Comparison of ENCODE assay signal across 1 cellular context in the genomic region with DNA sequence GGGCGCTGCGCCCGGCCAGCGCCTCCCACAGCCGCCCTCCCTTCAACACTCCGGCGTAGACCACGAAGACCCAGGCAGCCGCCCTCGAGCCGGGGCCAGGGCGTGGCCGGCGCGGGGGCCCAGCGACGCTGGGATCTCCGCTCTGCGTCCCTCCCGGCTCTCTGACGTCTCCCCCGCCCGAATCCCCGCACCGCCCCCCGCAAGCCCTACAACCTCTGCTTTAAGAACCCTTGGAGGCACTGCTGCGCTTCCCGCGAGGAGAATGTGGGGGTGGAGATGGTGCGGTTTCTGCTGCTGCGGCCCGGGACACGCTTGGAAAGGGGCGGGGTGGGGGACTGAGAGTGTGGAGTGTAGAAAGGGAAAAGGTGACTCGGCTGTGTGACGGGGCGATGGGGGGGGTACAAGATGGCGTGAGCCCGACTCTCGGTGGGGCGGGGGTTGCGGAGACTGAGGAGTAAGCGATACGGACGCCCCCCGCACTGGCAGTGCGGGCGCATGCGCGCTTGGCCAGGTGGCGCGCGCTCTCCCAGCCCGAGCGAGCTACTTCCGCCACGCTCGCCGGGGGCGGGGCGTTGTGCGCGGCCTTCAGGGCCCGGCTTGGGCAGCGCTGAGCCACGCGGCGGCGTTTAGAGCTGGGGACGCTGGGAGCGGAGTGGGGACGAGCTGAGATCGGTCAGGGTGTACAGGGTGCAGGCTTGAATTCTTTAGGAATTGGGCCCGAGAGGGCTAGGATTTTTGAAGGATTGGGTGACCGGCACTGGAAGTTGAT.
A peak's percentile ranks its signal among the peaks of the same experiment; 100 is the strongest.
TF ChIP-seq lines count a peak whose summit lies in the region.

SUPT3H (minus strand) TSS at position 380 of the 769 bp plus-strand sequence.

TF ChIP-seq in HepG2, 621 proteins besides CTCF, POLR2A, EP300 and RAD21 (continued from another document and continues in another):
- no peak for TF ChIP-seq HNF1A (IDR thresholded peaks at IDR 0.05; ENCODE audit: low read depth)
- TF ChIP-seq HNF1A (CRISPR knock-in tag; IDR thresholded peaks at IDR 0.05; ENCODE audit: borderline replicate concordance) = peak; percentile 78; the same call in 1 of the 2 replicates
- TF ChIP-seq PPARG (CRISPR knock-in tag; conservative IDR thresholded peaks at IDR 0.05) = peak; percentile 75
- TF ChIP-seq, protein P1, sequence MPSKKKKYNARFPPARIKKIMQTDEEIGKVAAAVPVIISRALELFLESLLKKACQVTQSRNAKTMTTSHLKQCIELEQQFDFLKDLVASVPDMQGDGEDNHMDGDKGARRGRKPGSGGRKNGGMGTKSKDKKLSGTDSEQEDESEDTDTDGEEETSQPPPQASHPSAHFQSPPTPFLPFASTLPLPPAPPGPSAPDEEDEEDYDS (CRISPR knock-in tag; IDR thresholded peaks at IDR 0.05) = peak; percentile 89
- TF ChIP-seq FOSL1 (CRISPR knock-in tag; IDR thresholded peaks at IDR 0.05; ENCODE audit: borderline replicate concordance) = no peak
- TF ChIP-seq ZNF670 (CRISPR knock-in tag; IDR thresholded peaks at IDR 0.05; ENCODE audit: borderline replicate concordance) = no peak; the same call in 1 of the 2 replicates
- peak; percentile 18; the same call in 1 of the 2 replicates for TF ChIP-seq FOXJ3 (CRISPR knock-in tag; IDR thresholded peaks at IDR 0.05; ENCODE audit: borderline replicate concordance)
- TF ChIP-seq FOXP1 (IDR thresholded peaks at IDR 0.05) = no peak
- no peak for TF ChIP-seq FOXP1 (CRISPR knock-in tag; IDR thresholded peaks at IDR 0.05)
- TF ChIP-seq, protein P2, sequence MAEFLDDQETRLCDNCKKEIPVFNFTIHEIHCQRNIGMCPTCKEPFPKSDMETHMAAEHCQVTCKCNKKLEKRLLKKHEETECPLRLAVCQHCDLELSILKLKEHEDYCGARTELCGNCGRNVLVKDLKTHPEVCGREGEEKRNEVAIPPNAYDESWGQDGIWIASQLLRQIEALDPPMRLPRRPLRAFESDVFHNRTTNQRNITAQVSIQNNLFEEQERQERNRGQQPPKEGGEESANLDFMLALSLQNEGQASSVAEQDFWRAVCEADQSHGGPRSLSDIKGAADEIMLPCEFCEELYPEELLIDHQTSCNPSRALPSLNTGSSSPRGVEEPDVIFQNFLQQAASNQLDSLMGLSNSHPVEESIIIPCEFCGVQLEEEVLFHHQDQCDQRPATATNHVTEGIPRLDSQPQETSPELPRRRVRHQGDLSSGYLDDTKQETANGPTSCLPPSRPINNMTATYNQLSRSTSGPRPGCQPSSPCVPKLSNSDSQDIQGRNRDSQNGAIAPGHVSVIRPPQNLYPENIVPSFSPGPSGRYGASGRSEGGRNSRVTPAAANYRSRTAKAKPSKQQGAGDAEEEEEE (CRISPR knock-in tag; IDR thresholded peaks at IDR 0.05; ENCODE audit: borderline replicate concordance) = no peak
- 0 out of 2 replicates have a peak, but pooled peaks have one; percentile 9 for TF ChIP-seq REL (CRISPR knock-in tag; conservative IDR thresholded peaks at IDR 0.05)
- TF ChIP-seq, protein P3, sequence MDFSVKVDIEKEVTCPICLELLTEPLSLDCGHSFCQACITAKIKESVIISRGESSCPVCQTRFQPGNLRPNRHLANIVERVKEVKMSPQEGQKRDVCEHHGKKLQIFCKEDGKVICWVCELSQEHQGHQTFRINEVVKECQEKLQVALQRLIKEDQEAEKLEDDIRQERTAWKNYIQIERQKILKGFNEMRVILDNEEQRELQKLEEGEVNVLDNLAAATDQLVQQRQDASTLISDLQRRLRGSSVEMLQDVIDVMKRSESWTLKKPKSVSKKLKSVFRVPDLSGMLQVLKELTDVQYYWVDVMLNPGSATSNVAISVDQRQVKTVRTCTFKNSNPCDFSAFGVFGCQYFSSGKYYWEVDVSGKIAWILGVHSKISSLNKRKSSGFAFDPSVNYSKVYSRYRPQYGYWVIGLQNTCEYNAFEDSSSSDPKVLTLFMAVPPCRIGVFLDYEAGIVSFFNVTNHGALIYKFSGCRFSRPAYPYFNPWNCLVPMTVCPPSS (IDR thresholded peaks at IDR 0.05) = no peak
- TF ChIP-seq ZNF546 (CRISPR knock-in tag; conservative IDR thresholded peaks at IDR 0.05) = peak; percentile 72
- TF ChIP-seq SETDB1 (CRISPR knock-in tag; IDR thresholded peaks at IDR 0.05; ENCODE audit: borderline replicate concordance) = no peak
- peak; percentile 93; the same call in 1 of the 2 replicates for TF ChIP-seq ARNT2 (CRISPR knock-in tag; IDR thresholded peaks at IDR 0.05; ENCODE audit: low read depth)
- TF ChIP-seq IRX3 (CRISPR knock-in tag; IDR thresholded peaks at IDR 0.05; ENCODE audit: borderline replicate concordance, low read depth) = peak; percentile 79; the same call in 1 of the 2 replicates
- TF ChIP-seq, protein P4, sequence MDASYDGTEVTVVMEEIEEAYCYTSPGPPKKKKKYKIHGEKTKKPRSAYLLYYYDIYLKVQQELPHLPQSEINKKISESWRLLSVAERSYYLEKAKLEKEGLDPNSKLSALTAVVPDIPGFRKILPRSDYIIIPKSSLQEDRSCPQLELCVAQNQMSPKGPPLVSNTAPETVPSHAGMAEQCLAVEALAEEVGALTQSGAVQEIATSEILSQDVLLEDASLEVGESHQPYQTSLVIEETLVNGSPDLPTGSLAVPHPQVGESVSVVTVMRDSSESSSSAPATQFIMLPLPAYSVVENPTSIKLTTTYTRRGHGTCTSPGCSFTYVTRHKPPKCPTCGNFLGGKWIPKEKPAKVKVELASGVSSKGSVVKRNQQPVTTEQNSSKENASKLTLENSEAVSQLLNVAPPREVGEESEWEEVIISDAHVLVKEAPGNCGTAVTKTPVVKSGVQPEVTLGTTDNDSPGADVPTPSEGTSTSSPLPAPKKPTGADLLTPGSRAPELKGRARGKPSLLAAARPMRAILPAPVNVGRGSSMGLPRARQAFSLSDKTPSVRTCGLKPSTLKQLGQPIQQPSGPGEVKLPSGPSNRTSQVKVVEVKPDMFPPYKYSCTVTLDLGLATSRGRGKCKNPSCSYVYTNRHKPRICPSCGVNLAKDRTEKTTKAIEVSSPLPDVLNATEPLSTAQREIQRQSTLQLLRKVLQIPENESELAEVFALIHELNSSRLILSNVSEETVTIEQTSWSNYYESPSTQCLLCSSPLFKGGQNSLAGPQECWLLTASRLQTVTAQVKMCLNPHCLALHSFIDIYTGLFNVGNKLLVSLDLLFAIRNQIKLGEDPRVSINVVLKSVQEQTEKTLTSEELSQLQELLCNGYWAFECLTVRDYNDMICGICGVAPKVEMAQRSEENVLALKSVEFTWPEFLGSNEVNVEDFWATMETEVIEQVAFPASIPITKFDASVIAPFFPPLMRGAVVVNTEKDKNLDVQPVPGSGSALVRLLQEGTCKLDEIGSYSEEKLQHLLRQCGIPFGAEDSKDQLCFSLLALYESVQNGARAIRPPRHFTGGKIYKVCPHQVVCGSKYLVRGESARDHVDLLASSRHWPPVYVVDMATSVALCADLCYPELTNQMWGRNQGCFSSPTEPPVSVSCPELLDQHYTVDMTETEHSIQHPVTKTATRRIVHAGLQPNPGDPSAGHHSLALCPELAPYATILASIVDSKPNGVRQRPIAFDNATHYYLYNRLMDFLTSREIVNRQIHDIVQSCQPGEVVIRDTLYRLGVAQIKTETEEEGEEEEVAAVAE (CRISPR knock-in tag; IDR thresholded peaks at IDR 0.05; ENCODE audit: borderline replicate concordance) = no peak
- TF ChIP-seq ZNF782 (CRISPR knock-in tag; IDR thresholded peaks at IDR 0.05; ENCODE audit: borderline replicate concordance) = peak; percentile 80
- TF ChIP-seq, protein P5, sequence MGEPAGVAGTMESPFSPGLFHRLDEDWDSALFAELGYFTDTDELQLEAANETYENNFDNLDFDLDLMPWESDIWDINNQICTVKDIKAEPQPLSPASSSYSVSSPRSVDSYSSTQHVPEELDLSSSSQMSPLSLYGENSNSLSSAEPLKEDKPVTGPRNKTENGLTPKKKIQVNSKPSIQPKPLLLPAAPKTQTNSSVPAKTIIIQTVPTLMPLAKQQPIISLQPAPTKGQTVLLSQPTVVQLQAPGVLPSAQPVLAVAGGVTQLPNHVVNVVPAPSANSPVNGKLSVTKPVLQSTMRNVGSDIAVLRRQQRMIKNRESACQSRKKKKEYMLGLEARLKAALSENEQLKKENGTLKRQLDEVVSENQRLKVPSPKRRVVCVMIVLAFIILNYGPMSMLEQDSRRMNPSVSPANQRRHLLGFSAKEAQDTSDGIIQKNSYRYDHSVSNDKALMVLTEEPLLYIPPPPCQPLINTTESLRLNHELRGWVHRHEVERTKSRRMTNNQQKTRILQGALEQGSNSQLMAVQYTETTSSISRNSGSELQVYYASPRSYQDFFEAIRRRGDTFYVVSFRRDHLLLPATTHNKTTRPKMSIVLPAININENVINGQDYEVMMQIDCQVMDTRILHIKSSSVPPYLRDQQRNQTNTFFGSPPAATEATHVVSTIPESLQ (CRISPR knock-in tag; conservative IDR thresholded peaks at IDR 0.05) = no peak
- no peak for TF ChIP-seq FOXA1 (IDR thresholded peaks at IDR 0.05)
- TF ChIP-seq FOXA1 (CRISPR knock-in tag; IDR thresholded peaks at IDR 0.05) = no peak; the same call in 1 of the 2 replicates
- TF ChIP-seq MED1 (CRISPR knock-in tag; IDR thresholded peaks at IDR 0.05) = peak; percentile 80
- TF ChIP-seq ZBTB25 (CRISPR knock-in tag; IDR thresholded peaks at IDR 0.05) = peak; percentile 58; the same call in 1 of the 2 replicates
- TF ChIP-seq DR1 (CRISPR knock-in tag; IDR thresholded peaks at IDR 0.05) = peak; percentile 88; the same call in 1 of the 2 replicates
- TF ChIP-seq TCF7 (IDR thresholded peaks at IDR 0.05; ENCODE audit: low read depth) = 0 out of 2 replicates have a peak, but pooled peaks have one; percentile 25
- TF ChIP-seq, protein P6, sequence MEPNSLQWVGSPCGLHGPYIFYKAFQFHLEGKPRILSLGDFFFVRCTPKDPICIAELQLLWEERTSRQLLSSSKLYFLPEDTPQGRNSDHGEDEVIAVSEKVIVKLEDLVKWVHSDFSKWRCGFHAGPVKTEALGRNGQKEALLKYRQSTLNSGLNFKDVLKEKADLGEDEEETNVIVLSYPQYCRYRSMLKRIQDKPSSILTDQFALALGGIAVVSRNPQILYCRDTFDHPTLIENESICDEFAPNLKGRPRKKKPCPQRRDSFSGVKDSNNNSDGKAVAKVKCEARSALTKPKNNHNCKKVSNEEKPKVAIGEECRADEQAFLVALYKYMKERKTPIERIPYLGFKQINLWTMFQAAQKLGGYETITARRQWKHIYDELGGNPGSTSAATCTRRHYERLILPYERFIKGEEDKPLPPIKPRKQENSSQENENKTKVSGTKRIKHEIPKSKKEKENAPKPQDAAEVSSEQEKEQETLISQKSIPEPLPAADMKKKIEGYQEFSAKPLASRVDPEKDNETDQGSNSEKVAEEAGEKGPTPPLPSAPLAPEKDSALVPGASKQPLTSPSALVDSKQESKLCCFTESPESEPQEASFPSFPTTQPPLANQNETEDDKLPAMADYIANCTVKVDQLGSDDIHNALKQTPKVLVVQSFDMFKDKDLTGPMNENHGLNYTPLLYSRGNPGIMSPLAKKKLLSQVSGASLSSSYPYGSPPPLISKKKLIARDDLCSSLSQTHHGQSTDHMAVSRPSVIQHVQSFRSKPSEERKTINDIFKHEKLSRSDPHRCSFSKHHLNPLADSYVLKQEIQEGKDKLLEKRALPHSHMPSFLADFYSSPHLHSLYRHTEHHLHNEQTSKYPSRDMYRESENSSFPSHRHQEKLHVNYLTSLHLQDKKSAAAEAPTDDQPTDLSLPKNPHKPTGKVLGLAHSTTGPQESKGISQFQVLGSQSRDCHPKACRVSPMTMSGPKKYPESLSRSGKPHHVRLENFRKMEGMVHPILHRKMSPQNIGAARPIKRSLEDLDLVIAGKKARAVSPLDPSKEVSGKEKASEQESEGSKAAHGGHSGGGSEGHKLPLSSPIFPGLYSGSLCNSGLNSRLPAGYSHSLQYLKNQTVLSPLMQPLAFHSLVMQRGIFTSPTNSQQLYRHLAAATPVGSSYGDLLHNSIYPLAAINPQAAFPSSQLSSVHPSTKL (CRISPR knock-in tag; IDR thresholded peaks at IDR 0.05) = peak; percentile 64; the same call in 1 of the 2 replicates
- peak; percentile 78 for TF ChIP-seq ZNF777 (CRISPR knock-in tag; IDR thresholded peaks at IDR 0.05)
- TF ChIP-seq, protein P7, sequence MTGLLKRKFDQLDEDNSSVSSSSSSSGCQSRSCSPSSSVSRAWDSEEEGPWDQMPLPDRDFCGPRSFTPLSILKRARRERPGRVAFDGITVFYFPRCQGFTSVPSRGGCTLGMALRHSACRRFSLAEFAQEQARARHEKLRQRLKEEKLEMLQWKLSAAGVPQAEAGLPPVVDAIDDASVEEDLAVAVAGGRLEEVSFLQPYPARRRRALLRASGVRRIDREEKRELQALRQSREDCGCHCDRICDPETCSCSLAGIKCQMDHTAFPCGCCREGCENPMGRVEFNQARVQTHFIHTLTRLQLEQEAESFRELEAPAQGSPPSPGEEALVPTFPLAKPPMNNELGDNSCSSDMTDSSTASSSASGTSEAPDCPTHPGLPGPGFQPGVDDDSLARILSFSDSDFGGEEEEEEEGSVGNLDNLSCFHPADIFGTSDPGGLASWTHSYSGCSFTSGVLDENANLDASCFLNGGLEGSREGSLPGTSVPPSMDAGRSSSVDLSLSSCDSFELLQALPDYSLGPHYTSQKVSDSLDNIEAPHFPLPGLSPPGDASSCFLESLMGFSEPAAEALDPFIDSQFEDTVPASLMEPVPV (CRISPR knock-in tag; IDR thresholded peaks at IDR 0.05) = peak; percentile 94
- TF ChIP-seq ZNF615 (CRISPR knock-in tag; IDR thresholded peaks at IDR 0.05; ENCODE audit: borderline replicate concordance) = no peak
- TF ChIP-seq NR2F1 (CRISPR knock-in tag; IDR thresholded peaks at IDR 0.05) = no peak
